ENCODE assay signal across 31 cellular contexts in genomic region chr5:148166550-148167283, GRCh38. TPM values are rescaled to one million over a fixed set of nuclear protein-coding genes. Genes with fewer than 3 reads are reported as not detected.
"Had no signal": no experiment of that assay in that cellular context is flagged by ENCODE, and none has a peak within 500 bp of the region (broad histone marks: within the 10 kb centered on the region; RNA-seq: fewer than 3 reads in every experiment).

No MANE protein-coding gene starts in this region.

- H3K4me1 ChIP-seq: Peyer's patch, SJSA1 had no signal

- H3K27ac ChIP-seq: Peyer's patch, SJSA1 had no signal

- DNase-seq: Kasumi-1, KG1, MG63, NCI-H1048, NCI-H1092 treated with DMSO at 0.1 percent for 48 hours, NCI-H1105 treated with DMSO at 0.1 percent for 48 hours, NCI-H1417, NCI-H1436, NCI-H146, NCI-H1694, NCI-H187, NCI-H1930, NCI-H2029 treated with DMSO at 0.1 percent for 48 hours, NCI-H2081 treated with DMSO at 0.1 percent for 48 hours, NCI-H2107, NCI-H2171, NCI-H226, NCI-H446 treated with DMSO at 0.1 percent for 48 hours, NCI-H510A, NCI-H526, NCI-H69, NCI-H748 treated with DMSO at 0.1 percent for 48 hours, Peyer's patch, Right ventricle myocardium superior, RPMI8226, SHP77 treated with DMSO at 0.1 percent for 48 hours, SK-N-SH, SW 1271 had no signal

- H3K4me3 ChIP-seq: MG63, Peyer's patch, SJSA1 had no signal

- H3K27me3 ChIP-seq: Peyer's patch, SJSA1 had no signal

RNA-seq across cellular contexts. Expression of gene SPINK14, which starts 1.6 kb away (rescaled TPM):
- total RNA-seq: M059J, OCI-LY7, Peyer's patch, Right ventricle myocardium superior, SJSA1 had no signal
- polyA plus RNA-seq: SK-N-SH had no signal

RNA-seq across cellular contexts. Expression of gene SPINK6, which starts 36.1 kb away (rescaled TPM):
- total RNA-seq: M059J, OCI-LY7, Peyer's patch, Right ventricle myocardium superior, SJSA1 had no signal
- polyA plus RNA-seq: SK-N-SH had no signal
